ENCODE assay signal across 10 cellular contexts in genomic region chr11:73521621-73522020, GRCh38.
DNase-seq lines count a peak whose midpoint lies in the region; ATAC-seq, FAIRE-seq and TF ChIP-seq lines count a peak whose summit lies in the region.
"Had no signal": no experiment of that assay in that cellular context is flagged by ENCODE, and none has a peak within 500 bp of the region (broad histone marks: within the 10 kb centered on the region; RNA-seq: fewer than 3 reads in every experiment).

No MANE protein-coding gene starts in this region.

- peaks cover 26% of the 10 kb centered on the region for H3K36me3 Mint-ChIP-seq in WTC11
- H3K36me3 Mint-ChIP-seq: immature natural killer cell had no signal

- in situ Hi-C loops in HAP-1 (cut with MboI; ENCODE audit: low sequenced_read_pairs), result no loop called here

- H3K9me3 ChIP-seq in spleen (no peaks in the 10 kb centered on the region), HAP-1 (no peaks in the 10 kb centered on the region)

- peaks cover 31% of the 10 kb centered on the region for H3K4me1 Mint-ChIP-seq in WTC11

- DNase-seq in AG08395 (ENCODE audit: low spot score) (peak; percentile 63), GM18507 (ENCODE audit: extremely low spot score, insufficient read length, low read depth) (no peak), OCI-M1 (lab: John Stamatoyannopoulos, UW) (peak; percentile 58), fibroblast of mammary gland (ENCODE audit: low read depth) (peak; percentile 28), spleen (no peak), WTC11 (ENCODE audit: low spot score) (no peak), RPMI8226 (no peak), HAP-1 (ENCODE audit: low spot score in 2 of 2) (no peak)
- DNase-seq: DMS79 treated with DMSO at 0.1 percent for 48 hours, immature natural killer cell had no signal

- TF ChIP-seq CTCF in fibroblast of mammary gland (conservative IDR thresholded peaks at IDR 0.05; ENCODE audit: control insufficient read depth, insufficient read depth, low read depth, low read length), result no peak
- TF ChIP-seq CTCF in spleen (IDR thresholded peaks at IDR 0.05 in 8 of 11, conservative IDR thresholded peaks at IDR 0.05 in 3 of 11), result no peak
- no peak for TF ChIP-seq CTCF in WTC11 (IDR thresholded peaks at IDR 0.05)

- peaks cover 20% of the 10 kb centered on the region for H3K9me3 Mint-ChIP-seq in WTC11
- H3K9me3 Mint-ChIP-seq: immature natural killer cell had no signal

- no peak overlapping the region for H3K4me3 Mint-ChIP-seq in WTC11
- H3K4me3 Mint-ChIP-seq: immature natural killer cell had no signal

- no peak overlapping the region for H3K27ac ChIP-seq in spleen

- intact Hi-C loops in spleen (cut with DNase I; ENCODE audit: low total_unique reads), result no loop called here

- no peaks in the 10 kb centered on the region for H3K27me3 Mint-ChIP-seq in WTC11 (ENCODE audit: low read depth)

- no peak for ATAC-seq in WTC11

- FAIRE-seq in GM18507 (lab: Jason Lieb, UNC), result peak; percentile 29

- WGBS in spleen, 5 donors, result 21 to 42% (median 33%) methylated on average over 1 of the region's 1 CpG

- H3K4me1 ChIP-seq in spleen (peaks cover 0 to 19% (median 0%) of the 10 kb centered on the region in 6 donors), HAP-1 (peaks cover 23% of the 10 kb centered on the region)

- POLR2A ChIA-PET in WTC11 (lab: Charles Lee), result no interaction called here

- H3K27me3 ChIP-seq in spleen (replicated peaks in 1 of 7), result no peaks in the 10 kb centered on the region
- H3K27me3 ChIP-seq in HAP-1 (ENCODE audit: low read depth), result no peaks in the 10 kb centered on the region

- TF ChIP-seq POLR2A in spleen (IDR thresholded peaks at IDR 0.05), result no peak

- H3K36me3 ChIP-seq in spleen (no peaks in the 10 kb centered on the region), HAP-1 (replicated peaks) (no peaks in the 10 kb centered on the region)

- CTCF ChIA-PET in WTC11 (lab: Charles Lee), result interaction anchor here (0.6 kb wide), 1 partner anchor 43 kb away, joined by 3 read pairs; no protein-coding TSS in a partner anchor

- H3K27ac Mint-ChIP-seq in WTC11, result no peak overlapping the region

- H3K4me3 ChIP-seq in fibroblast of mammary gland (ENCODE audit: control insufficient read depth, low read depth, low read length), result no peak overlapping the region
- H3K4me3 ChIP-seq in spleen, result no peak overlapping the region
- no peak overlapping the region for H3K4me3 ChIP-seq in HAP-1

TF ChIP-seq in WTC11, 78 proteins besides CTCF, POLR2A, EP300 and RAD21:
- TF ChIP-seq ZNF121 (CRISPR knock-in tag; IDR thresholded peaks at IDR 0.05) (no peak), MXD4 (CRISPR knock-in tag; IDR thresholded peaks at IDR 0.05; ENCODE audit: borderline replicate concordance) (no peak), NR3C1 (CRISPR knock-in tag; conservative IDR thresholded peaks at IDR 0.05; ENCODE audit: low read depth) (no peak), ZNF512 (CRISPR knock-in tag; IDR thresholded peaks at IDR 0.05; ENCODE audit: borderline replicate concordance) (no peak), ESRRA (CRISPR knock-in tag; IDR thresholded peaks at IDR 0.05; ENCODE audit: borderline replicate concordance) (no peak), RELA (CRISPR knock-in tag; IDR thresholded peaks at IDR 0.05; ENCODE audit: borderline replicate concordance) (no peak), NR1H2 (CRISPR knock-in tag; IDR thresholded peaks at IDR 0.05) (no peak), NFE2L1 (CRISPR knock-in tag; IDR thresholded peaks at IDR 0.05) (no peak), PREB (CRISPR knock-in tag; IDR thresholded peaks at IDR 0.05; ENCODE audit: borderline replicate concordance) (no peak), CREM (CRISPR knock-in tag; IDR thresholded peaks at IDR 0.05) (no peak), ELF4 (CRISPR knock-in tag; IDR thresholded peaks at IDR 0.05; ENCODE audit: low read depth) (no peak), ATF1 (CRISPR knock-in tag; IDR thresholded peaks at IDR 0.05) (no peak), ATF3 (CRISPR knock-in tag; conservative IDR thresholded peaks at IDR 0.05) (no peak), GTF2I (CRISPR knock-in tag; conservative IDR thresholded peaks at IDR 0.05) (no peak), EMX1 (CRISPR knock-in tag; IDR thresholded peaks at IDR 0.05) (no peak), MYBL2 (CRISPR knock-in tag; IDR thresholded peaks at IDR 0.05) (no peak)
- TF ChIP-seq, protein P1, sequence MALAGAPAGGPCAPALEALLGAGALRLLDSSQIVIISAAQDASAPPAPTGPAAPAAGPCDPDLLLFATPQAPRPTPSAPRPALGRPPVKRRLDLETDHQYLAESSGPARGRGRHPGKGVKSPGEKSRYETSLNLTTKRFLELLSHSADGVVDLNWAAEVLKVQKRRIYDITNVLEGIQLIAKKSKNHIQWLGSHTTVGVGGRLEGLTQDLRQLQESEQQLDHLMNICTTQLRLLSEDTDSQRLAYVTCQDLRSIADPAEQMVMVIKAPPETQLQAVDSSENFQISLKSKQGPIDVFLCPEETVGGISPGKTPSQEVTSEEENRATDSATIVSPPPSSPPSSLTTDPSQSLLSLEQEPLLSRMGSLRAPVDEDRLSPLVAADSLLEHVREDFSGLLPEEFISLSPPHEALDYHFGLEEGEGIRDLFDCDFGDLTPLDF (CRISPR knock-in tag; IDR thresholded peaks at IDR 0.05), result no peak
- TF ChIP-seq, protein P2, sequence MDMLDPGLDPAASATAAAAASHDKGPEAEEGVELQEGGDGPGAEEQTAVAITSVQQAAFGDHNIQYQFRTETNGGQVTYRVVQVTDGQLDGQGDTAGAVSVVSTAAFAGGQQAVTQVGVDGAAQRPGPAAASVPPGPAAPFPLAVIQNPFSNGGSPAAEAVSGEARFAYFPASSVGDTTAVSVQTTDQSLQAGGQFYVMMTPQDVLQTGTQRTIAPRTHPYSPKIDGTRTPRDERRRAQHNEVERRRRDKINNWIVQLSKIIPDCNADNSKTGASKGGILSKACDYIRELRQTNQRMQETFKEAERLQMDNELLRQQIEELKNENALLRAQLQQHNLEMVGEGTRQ (CRISPR knock-in tag; IDR thresholded peaks at IDR 0.05), result no peak

Comparison
In these comparisons a context has a peak if more than half of its experiments do, and no peak if none do; other contexts are left out.
1. DNase-seq: peak in AG08395 (single experiment), OCI-M1 (single experiment) and fibroblast of mammary gland (single experiment); none in GM18507 (single experiment), spleen (single experiment), WTC11 (single experiment), RPMI8226 (single experiment) and HAP-1 (0 of 2).